ENCODE assay signal across 33 cellular contexts in genomic region chr10:88299787-88300186, GRCh38.
"Had no signal": no experiment of that assay in that cellular context is flagged by ENCODE, and none has a peak within 500 bp of the region (broad histone marks: within the 10 kb centered on the region; RNA-seq: fewer than 3 reads in every experiment).

No MANE protein-coding gene starts in this region.

- H3K9me3 Mint-ChIP-seq: activated T-cell treated with anti-CD3 and anti-CD28 coated beads, Interleukin-2, amount 50 U/mL, for 24 hours had no signal

- ATAC-seq: activated CD8-positive, alpha-beta memory T cell treated with anti-CD3 and anti-CD28 coated beads, Interleukin-2, amount 10 ng/mL, durations not matched to agents 7 days and 5 days; activated naive CD4-positive, alpha-beta T cell treated with anti-CD3 and anti-CD28 coated beads, Interleukin-2, amount 50 U/mL, for 72 hours; SK-N-SH treated with all-trans-retinoic acid at 6 μM for 48 hours; WTC11 had no signal

- H3K9me3 ChIP-seq: Peyer's patch, SJSA1 had no signal

- H3K27ac Mint-ChIP-seq: activated CD8-positive, alpha-beta memory T cell treated with anti-CD3 and anti-CD28 coated beads, Interleukin-2, amount 10 ng/mL, durations not matched to agents 7 days and 5 days; activated naive CD4-positive, alpha-beta T cell treated with anti-CD3 and anti-CD28 coated beads, Interleukin-2, amount 50 U/mL, for 72 hours; activated T-cell treated with anti-CD3 and anti-CD28 coated beads, Interleukin-2, amount 50 U/mL, for 24 hours; activated T-helper 1 cell treated with anti-CD3 and anti-CD28 coated beads, Interleukin-12 subunit alpha, Interleukin-12 subunit beta, Interleukin-2, Interleukin-4 antibody, amounts not matched to agents 30 ng/mL and 10 ng/mL and 1 ng/mL, durations not matched to agents 14 hours and 24 hours and 36 hours; brain; T-helper 1 cell treated with Interleukin-12 subunit alpha and Interleukin-12 subunit beta and Interleukin-4 antibody, amounts not matched to agents 30 μg/mL and 1 μg/mL, for 36 hours; WTC11 had no signal

- H3K36me3 Mint-ChIP-seq: brain, WTC11 had no signal

- DNase-seq: activated CD4-positive, alpha-beta T cell treated with anti-CD3 and anti-CD28 coated beads for 48 hours; activated CD4-positive, alpha-beta T cell treated with anti-CD3 and anti-CD28 coated beads, Interleukin-2, amount 50 U/mL, for 4 hours; activated CD4-positive, CD25-positive, alpha-beta regulatory T cell treated with anti-CD3 and anti-CD28 coated beads, Interleukin-2, amount 50 U/mL, for 72 hours; activated CD8-positive, alpha-beta memory T cell treated with anti-CD3 and anti-CD28 coated beads, Interleukin-2, amount 10 ng/mL, durations not matched to agents 7 days and 5 days; activated effector memory CD4-positive, alpha-beta T cell treated with Interleukin-2 at 50 U/mL for 16 hours; activated naive CD4-positive, alpha-beta T cell; activated T-cell treated with anti-CD3 and anti-CD28 coated beads, Interleukin-2, amount 50 U/mL, for 24 hours; amygdala; cerebellar nuclear complex; KBM-7; NCI-H1092 treated with DMSO at 0.1 percent for 48 hours; NCI-H1417 treated with DMSO at 0.1 percent for 48 hours; NCI-H1694; NCI-H2029; NCI-H2107; NCI-H2171 treated with DMSO at 0.1 percent for 48 hours; NCI-H226; NCI-H526; NCI-H774; NK-92 treated with Interleukin-12 subunit alpha and Interleukin-12 subunit beta, amount 100 ng/mL, for 24 hours; Peyer's patch; Right ventricle myocardium superior; T-helper 9 cell had no signal

- H3K27me3 Mint-ChIP-seq: activated CD8-positive, alpha-beta memory T cell treated with anti-CD3 and anti-CD28 coated beads, Interleukin-2, amount 10 ng/mL, durations not matched to agents 7 days and 5 days; activated T-cell treated with anti-CD3 and anti-CD28 coated beads, Interleukin-2, amount 50 U/mL, for 24 hours; brain had no signal

- H3K36me3 ChIP-seq: cardiac muscle cell, Peyer's patch, SJSA1 had no signal

- H3K4me3 Mint-ChIP-seq: activated CD8-positive, alpha-beta memory T cell treated with anti-CD3 and anti-CD28 coated beads, Interleukin-2, amount 10 ng/mL, durations not matched to agents 7 days and 5 days; activated T-cell treated with anti-CD3 and anti-CD28 coated beads, Interleukin-2, amount 50 U/mL, for 24 hours; activated T-helper 1 cell treated with anti-CD3 and anti-CD28 coated beads, Interleukin-12 subunit alpha, Interleukin-12 subunit beta, Interleukin-2, Interleukin-4 antibody, amounts not matched to agents 30 ng/mL and 10 ng/mL and 1 ng/mL, durations not matched to agents 14 hours and 24 hours and 36 hours; brain; T-helper 1 cell treated with Interleukin-12 subunit alpha and Interleukin-12 subunit beta and Interleukin-4 antibody, amounts not matched to agents 30 μg/mL and 1 μg/mL, for 36 hours; WTC11 had no signal

- H3K4me1 ChIP-seq: Peyer's patch, SJSA1 had no signal

- H3K4me3 ChIP-seq: cardiac muscle cell, Peyer's patch, SJSA1 had no signal

- H3K27ac ChIP-seq: cardiac muscle cell, Peyer's patch, RWPE1, SJSA1 had no signal

- H3K27me3 ChIP-seq: cardiac muscle cell, Peyer's patch, SJSA1 had no signal

- H3K4me1 Mint-ChIP-seq: brain, WTC11 had no signal

- FAIRE-seq: astrocyte had no signal
